16 cellular contexts compared by ENCODE assay signal in genomic region chr2:120566331-120567035, GRCh38.
A peak's percentile ranks its signal among the peaks of the same experiment; 100 is the strongest.
DNase-seq lines count a peak whose midpoint lies in the region; ATAC-seq and TF ChIP-seq lines count a peak whose summit lies in the region.
"Had no signal": no experiment of that assay in that cellular context is flagged by ENCODE, and none has a peak within 500 bp of the region (broad histone marks: within the 10 kb centered on the region; RNA-seq: fewer than 3 reads in every experiment).

No MANE protein-coding gene starts in this region.

- peak; percentile 43 for DNase-seq in AG20443 (ENCODE audit: low spot score)
- DNase-seq in body of pancreas = peak; percentile 67 to 76 (median 72)
- peak; percentile 83 to 93 (median 85) for DNase-seq in heart left ventricle
- DNase-seq in renal cortical epithelial cell (ENCODE audit: low read depth) = peak; percentile 82
- no peak for DNase-seq in NCI-H2196 treated with DMSO at 0.1 percent for 48 hours (lab: John Stamatoyannopoulos, UW; ENCODE audit: unreplicated experiment)
- no peak for DNase-seq in inferior parietal cortex (ENCODE audit: extremely low spot score)
- no peak for DNase-seq in epidermal melanocyte (ENCODE audit: insufficient read length, low spot score)
- DNase-seq in ACHN = no peak
- DNase-seq: activated CD4-positive, alpha-beta T cell treated with anti-CD3 and anti-CD28 coated beads, Interleukin-2, amount 50 U/mL, for 4 hours; activated naive CD4-positive, alpha-beta T cell; effector memory CD8-positive, alpha-beta T cell; naive thymus-derived CD8-positive, alpha-beta T cell; NCI-H1048; stimulated activated CD4-positive, alpha-beta T cell treated with anti-CD3 and anti-CD28 coated beads, Interleukin-2, amount 100 ng/mL, for 48 hours; stimulated activated naive CD8-positive, alpha-beta T cell treated with anti-CD3 and anti-CD28 coated beads, Interleukin-15, Interleukin-2, amounts not matched to agents 100 U/mL and 50 U/mL, for 24 hours; T-helper 1 cell had no signal

- H3K36me3 ChIP-seq in body of pancreas (replicated peaks in 1 of 2; ENCODE audit: insufficient read depth in 1 of 2, low read depth in 2 of 2) = no peaks in the 10 kb centered on the region
- no peaks in the 10 kb centered on the region for H3K36me3 ChIP-seq in heart left ventricle

- H3K27me3 ChIP-seq in body of pancreas = no peaks in the 10 kb centered on the region
- no peaks in the 10 kb centered on the region for H3K27me3 ChIP-seq in heart left ventricle

- no peak for TF ChIP-seq POLR2A in body of pancreas (IDR thresholded peaks at IDR 0.05)
- TF ChIP-seq POLR2A in heart left ventricle (IDR thresholded peaks at IDR 0.05) = no peak

- peaks cover 25% of the 10 kb centered on the region for H3K4me1 ChIP-seq in body of pancreas
- H3K4me1 ChIP-seq in heart left ventricle = peaks cover 6 to 58% (median 26%) of the 10 kb centered on the region in 12 donors

- peak overlapping the region in 1 of 4 donors; percentile 14 for H3K27ac ChIP-seq in body of pancreas
- peak overlapping the region; percentile 24 to 83 (median 74) for H3K27ac ChIP-seq in heart left ventricle

- H3K9me3 ChIP-seq in body of pancreas (no peaks in the 10 kb centered on the region), heart left ventricle (no peaks in the 10 kb centered on the region)

- WGBS in body of pancreas, 2 donors = 44 to 54% methylated on average over 19 to 21 of the region's 21 CpGs
- 21 to 26% (median 24%) methylated on average over 21 of the region's 21 CpGs for WGBS in heart left ventricle, 4 donors

- ATAC-seq in body of pancreas (peak; percentile 81), heart left ventricle (peak; percentile 93 to 94 (median 94))
- ATAC-seq: effector memory CD8-positive, alpha-beta T cell; naive thymus-derived CD8-positive, alpha-beta T cell; stimulated activated naive CD8-positive, alpha-beta T cell treated with anti-CD3 and anti-CD28 coated beads, Interleukin-15, Interleukin-2, amounts not matched to agents 100 U/mL and 50 U/mL, for 24 hours had no signal

- TF ChIP-seq CTCF in body of pancreas (IDR thresholded peaks at IDR 0.05) (no peak), heart left ventricle (IDR thresholded peaks at IDR 0.05) (no peak)

- intact Hi-C loops in body of pancreas (cut with DNase I) = no loop called here
- intact Hi-C loops in heart left ventricle (cut with DNase I) = no loop called here

- H3K4me3 ChIP-seq in body of pancreas (no peak overlapping the region), heart left ventricle (peak overlapping the region in 3 of 12 donors; percentile 10 to 29 (median 29))

- in situ Hi-C loops in ACHN (cut with HindIII; ENCODE audit: low pct_ligation_motif_present, low pct_unique_long_range_greater_than_20kb, low sequenced_read_pairs) = no loop called here

Comparison
In these comparisons a context has a peak if more than half of its experiments do, and no peak if none do; other contexts are left out.
1. DNase-seq: peak in AG20443 (single experiment), body of pancreas (4 of 4), heart left ventricle (5 of 5) and renal cortical epithelial cell (single experiment); none in NCI-H2196 treated with DMSO at 0.1 percent for 48 hours (single experiment), inferior parietal cortex (single experiment), epidermal melanocyte (single experiment) and ACHN (single experiment).